ENCODE assay signal across 8 cellular contexts in the genomic region with DNA sequence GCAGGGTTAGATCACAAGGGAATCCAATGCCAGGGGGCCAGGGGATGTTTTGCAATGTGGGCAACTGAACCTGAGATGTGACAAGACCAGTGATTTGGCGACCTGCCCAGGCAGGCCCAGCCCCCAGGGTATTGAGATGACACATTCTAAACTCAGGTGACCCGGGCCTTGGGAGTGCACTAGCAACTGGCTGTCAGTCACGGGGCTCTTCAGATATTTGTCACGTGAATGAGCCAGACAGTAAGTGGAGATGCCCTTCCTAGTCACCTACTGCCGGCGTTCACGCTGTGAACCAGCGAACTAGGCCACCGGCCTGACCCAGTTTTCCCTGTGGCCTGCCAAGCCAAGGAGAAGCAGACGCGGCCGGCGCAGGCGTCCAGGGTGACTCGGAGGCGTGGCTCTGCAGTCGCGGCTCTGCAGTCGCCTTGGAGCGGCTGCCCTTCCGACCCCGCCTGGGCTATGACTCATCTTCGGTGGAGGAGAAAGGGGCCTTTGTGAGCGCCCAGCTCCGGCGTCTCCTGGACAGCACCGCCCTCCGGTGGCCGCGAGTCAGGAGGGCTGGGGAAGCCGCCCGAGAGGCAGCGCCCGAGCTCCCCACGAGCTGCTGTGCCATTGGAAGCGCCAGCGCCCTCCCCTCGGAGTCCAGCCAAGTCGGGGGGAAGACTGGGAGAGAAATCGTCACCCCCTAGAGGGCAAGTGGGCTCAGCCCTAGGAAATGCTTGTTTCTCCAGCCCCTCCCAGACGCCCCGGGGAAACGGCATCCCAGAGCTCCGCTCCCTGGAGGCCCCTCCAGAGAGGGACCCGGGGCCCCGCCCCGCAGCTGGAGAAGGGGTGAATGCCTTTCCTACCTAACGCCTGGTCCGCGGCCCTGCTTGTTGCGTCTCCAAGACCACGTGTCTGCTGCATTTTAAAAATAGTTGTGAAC. TPM values are rescaled to one million over a fixed set of nuclear protein-coding genes. Genes with fewer than 3 reads are reported as not detected.
DNase-seq lines count a peak whose midpoint lies in the region; ATAC-seq, FAIRE-seq and TF ChIP-seq lines count a peak whose summit lies in the region.

No MANE protein-coding gene starts in this region.

- no peaks in the 10 kb centered on the region for H3K36me3 ChIP-seq in keratinocyte (ENCODE audit: control insufficient read depth in 2 of 2, extremely low read depth in 1 of 2, insufficient read depth in 2 of 2, low read length in 2 of 2)

- no peaks in the 10 kb centered on the region for H3K9me1 ChIP-seq in keratinocyte (ENCODE audit: control insufficient read depth, extremely low read depth, insufficient read depth, low read length)

- H3K79me2 ChIP-seq in keratinocyte (ENCODE audit: control insufficient read depth, insufficient read depth, low read length) = no peaks in the 10 kb centered on the region

- peak; percentile 97 for DNase-seq in AG08395 (ENCODE audit: low spot score)
- DNase-seq in NCI-H2227 treated with DMSO at 0.1 percent for 48 hours (lab: John Stamatoyannopoulos, UW) = peak; percentile 82
- DNase-seq in activated CD4-positive, CD25-positive, alpha-beta regulatory T cell (lab: John Stamatoyannopoulos, UW) = peak; percentile 63 to 82 (median 77)
- peak; percentile 78 for DNase-seq in central memory CD4-positive, alpha-beta T cell
- DNase-seq in keratinocyte (ENCODE audit: low read depth, low spot score) = peak; percentile 86
- peak; percentile 83 to 91 (median 85) for DNase-seq in stimulated activated CD4-positive, alpha-beta T cell treated with anti-CD3 and anti-CD28 coated beads, Interleukin-12 subunit alpha, Interleukin-12 subunit beta, amount 100 ng/mL, for 48 hours (ENCODE audit: low read depth in 2 of 3, low spot score in 1 of 3)

- H3K4me1 ChIP-seq in keratinocyte (ENCODE audit: control insufficient read depth, extremely low read depth, insufficient read depth, low read length) = peaks cover 25% of the 10 kb centered on the region

- dilution Hi-C loops in keratinocyte (cut with MboI; ENCODE audit: extremely low pct_ligation_motif_present, low sequenced_read_pairs) = no loop called here

- TF ChIP-seq CTCF in keratinocyte (optimal IDR thresholded peaks at IDR 0.05 in 1 of 3, IDR thresholded peaks at IDR 0.05 in 1 of 3, conservative IDR thresholded peaks at IDR 0.05 in 1 of 3; ENCODE audit: extremely low read depth in 1 of 3, insufficient read depth in 2 of 3, low read length in 3 of 3) = peak; percentile 65 to 93 (median 79)

- peak overlapping the region; percentile 87 for H2AFZ ChIP-seq in keratinocyte (ENCODE audit: control insufficient read depth, low read length)

- FAIRE-seq in keratinocyte (lab: Jason Lieb, UNC) = no peak

- no peaks in the 10 kb centered on the region for H4K20me1 ChIP-seq in keratinocyte (ENCODE audit: control insufficient read depth, extremely low read depth, insufficient read depth, low read length)

- H3K9ac ChIP-seq in keratinocyte (ENCODE audit: control insufficient read depth, extremely low read depth, insufficient read depth, low read length) = peak overlapping the region; percentile 82

- peak overlapping the region; percentile 80 for H3K27ac ChIP-seq in keratinocyte (ENCODE audit: control insufficient read depth, insufficient read depth, low read length)

- H3K9me3 ChIP-seq in keratinocyte (ENCODE audit: control insufficient read depth, low read depth, low read length) = no peaks in the 10 kb centered on the region

- peak overlapping the region; percentile 85 for H3K4me2 ChIP-seq in keratinocyte (ENCODE audit: control insufficient read depth, extremely low read depth, insufficient read depth, low read depth, low read length)

- ATAC-seq in GM18870 (IDR thresholded peaks at IDR 0.05; ENCODE audit: unreplicated experiment) (peak; percentile 86), HG03135 (IDR thresholded peaks at IDR 0.05; ENCODE audit: unreplicated experiment) (peak; percentile 85)

- H3K4me3 ChIP-seq in keratinocyte (ENCODE audit: control insufficient read depth in 2 of 3, extremely low read depth in 1 of 3, insufficient read depth in 2 of 3, low read depth in 1 of 3, low read length in 3 of 3) = peak overlapping the region; percentile 38 to 72 (median 71)

- H3K27me3 ChIP-seq in keratinocyte (ENCODE audit: control insufficient read depth, extremely low read depth, insufficient read depth, low read length) = no peaks in the 10 kb centered on the region

RNA-seq across cellular contexts. Expression of gene WSB1, which starts 38.8 kb away (rescaled TPM):
- polyA plus RNA-seq in keratinocyte = 70.2 to 141 TPM (median 135 TPM) in 3 replicates
- 120 TPM for polyA plus RNA-seq in keratinocyte (2011; ENCODE audit: low read depth)
- 33.7 and 50.3 TPM in 2 replicates for polyA plus RNA-seq in keratinocyte (2011; cell fraction: cytosol; rRNA removed)
- polyA plus RNA-seq in keratinocyte (2011; cell fraction: nucleus; rRNA removed) = 498 and 811 TPM in 2 replicates
- 37.7 and 91.6 TPM in 2 replicates for polyA plus RNA-seq in keratinocyte (2012; ENCODE audit: low replicate concordance)
- polyA minus RNA-seq in keratinocyte = 26.3 to 72.4 TPM (median 48.7 TPM) in 3 replicates
- polyA minus RNA-seq in keratinocyte (2011; cell fraction: cytosol; rRNA and poly(A)+ RNA removed) = 20.1 TPM
- polyA minus RNA-seq in keratinocyte (2011; cell fraction: nucleus; rRNA and poly(A)+ RNA removed) = 66.6 and 122 TPM in 2 replicates

Comparison
In these comparisons a context has a peak if more than half of its experiments do, and no peak if none do; other contexts are left out.
1. Peak in every context shown above with its lines: DNase-seq, ATAC-seq, H3K4me3 ChIP-seq and H3K27ac ChIP-seq.